Comparison of ENCODE assay signal across 9 cellular contexts in genomic region chr9:133589454-133590227, GRCh38. TPM values are rescaled to one million over a fixed set of nuclear protein-coding genes. Genes with fewer than 3 reads are reported as not detected.
DNase-seq lines count a peak whose midpoint lies in the region; ATAC-seq and TF ChIP-seq lines count a peak whose summit lies in the region.
"Had no signal": no experiment of that assay in that cellular context is flagged by ENCODE, and none has a peak within 500 bp of the region (broad histone marks: within the 10 kb centered on the region; RNA-seq: fewer than 3 reads in every experiment).

No MANE protein-coding gene starts in this region.

- H3K4me3 ChIP-seq in GM23338 (no peak overlapping the region), endodermal cell (ENCODE audit: low read length) (no peak overlapping the region)
- H3K4me3 ChIP-seq: pancreas had no signal

- H3K9me3 ChIP-seq in endodermal cell (ENCODE audit: control insufficient read depth, low read length) = no peaks in the 10 kb centered on the region
- H3K9me3 ChIP-seq: pancreas had no signal

- H3K4me1 ChIP-seq in GM23338 (ENCODE audit: insufficient read depth) = peaks cover 7% of the 10 kb centered on the region
- H3K4me1 ChIP-seq in endodermal cell (ENCODE audit: control insufficient read depth, insufficient read depth, low read length) = peaks cover 4% of the 10 kb centered on the region
- H3K4me1 ChIP-seq: pancreas had no signal

- H3K36me3 Mint-ChIP-seq in GM23338 (ENCODE audit: low read depth) (peaks cover 8% of the 10 kb centered on the region), endodermal cell (ENCODE audit: low read depth) (no peaks in the 10 kb centered on the region)
- H3K36me3 Mint-ChIP-seq in activated CD4-positive, alpha-beta T cell treated with anti-CD3 and anti-CD28 coated beads for 36 hours (ENCODE audit: low read depth) = no peaks in the 10 kb centered on the region

- no peaks in the 10 kb centered on the region for H4K20me1 ChIP-seq in GM23338 (replicated peaks; ENCODE audit: insufficient read depth)

- H2AFZ ChIP-seq in GM23338 = 0 out of 2 replicates have a peak overlapping the region, but pooled peaks have one; percentile 66

- H3K9ac ChIP-seq in endodermal cell (ENCODE audit: extremely low read depth, low read length, poor library complexity, severe bottlenecking) = no peak overlapping the region

- H3K79me2 ChIP-seq in GM23338 (replicated peaks; ENCODE audit: insufficient read depth) = no peaks in the 10 kb centered on the region

- no peaks in the 10 kb centered on the region for H3K36me3 ChIP-seq in GM23338 (ENCODE audit: insufficient read depth)
- H3K36me3 ChIP-seq in endodermal cell (ENCODE audit: control insufficient read depth, insufficient read depth, low read length) = no peaks in the 10 kb centered on the region
- H3K36me3 ChIP-seq: pancreas had no signal

- H3K9me3 Mint-ChIP-seq in GM23338 (peaks cover 14% of the 10 kb centered on the region), endodermal cell (peaks cover 2% of the 10 kb centered on the region)
- peaks cover 2% of the 10 kb centered on the region for H3K9me3 Mint-ChIP-seq in activated CD4-positive, alpha-beta T cell treated with anti-CD3 and anti-CD28 coated beads for 36 hours (ENCODE audit: low read depth)

- CTCF ChIA-PET in activated CD4-positive, alpha-beta T cell treated with anti-CD3 and anti-CD28 coated beads for 36 hours (lab: Charles Lee) = interaction anchor here (0.5 to 1.5 kb wide), 11 partner anchors 11 to 882 kb away, joined by 3 to 10 read pairs (median 4); partner anchors contain the start of gene DBH

- TF ChIP-seq CTCF in GM23338 (conservative IDR thresholded peaks at IDR 0.05; ENCODE audit: low read depth in 2 of 2) (peak; percentile 95), endodermal cell (conservative IDR thresholded peaks at IDR 0.05) (peak; percentile 87)

- H3K27ac Mint-ChIP-seq in GM23338 = no peak overlapping the region
- H3K27ac Mint-ChIP-seq in activated CD4-positive, alpha-beta T cell treated with anti-CD3 and anti-CD28 coated beads for 36 hours = no peak overlapping the region
- no peak overlapping the region for H3K27ac Mint-ChIP-seq in endodermal cell

- no peak overlapping the region for H3K4me2 ChIP-seq in GM23338

- intact Hi-C loops in activated CD4-positive, alpha-beta T cell treated with anti-CD3 and anti-CD28 coated beads for 36 hours (cut with DNase I, micrococcal nuclease) = loop anchor here (1.0 to 10.0 kb wide), 3 partner anchors 126 to 405 kb away; partner anchors contain the start of gene VAV2 (in 1 of the 2)

- DNase-seq in GM23338 (ENCODE audit: low spot score) (peak; percentile 82), endodermal cell (peak; percentile 93), NCI-H1105 treated with DMSO at 0.1 percent for 48 hours (lab: John Stamatoyannopoulos, UW) (no peak)
- peak; percentile 79 for DNase-seq in activated CD4-positive, alpha-beta T cell treated with anti-CD3 and anti-CD28 coated beads for 36 hours
- DNase-seq in stimulated activated CD4-positive, alpha-beta T cell treated with anti-CD3 and anti-CD28 coated beads, TNF-alpha, amount 100 ng/mL, for 24 hours (ENCODE audit: low read depth in 3 of 3) = peak; percentile 20 to 42 (median 25)

- H3K4me1 Mint-ChIP-seq in GM23338 (peaks cover 15% of the 10 kb centered on the region), endodermal cell (peaks cover 14% of the 10 kb centered on the region)
- H3K4me1 Mint-ChIP-seq in activated CD4-positive, alpha-beta T cell treated with anti-CD3 and anti-CD28 coated beads for 36 hours = peaks cover 3% of the 10 kb centered on the region

- 60 to 72% methylated on average over 8 to 18 of the region's 19 CpGs for WGBS in endodermal cell (ENCODE audit: insufficient coverage in 1 of 2, insufficient read length in 1 of 2), 2 experiments

- POLR2A ChIA-PET in activated CD4-positive, alpha-beta T cell treated with anti-CD3 and anti-CD28 coated beads for 36 hours (lab: Charles Lee) = no interaction called here

- peak; percentile 52 for ATAC-seq in GM23338
- ATAC-seq in activated CD4-positive, alpha-beta T cell treated with anti-CD3 and anti-CD28 coated beads for 36 hours = peak; percentile 72
- no peak for ATAC-seq in GM18498 (IDR thresholded peaks at IDR 0.05; ENCODE audit: unreplicated experiment)
- ATAC-seq in HG02678 (IDR thresholded peaks at IDR 0.05; ENCODE audit: unreplicated experiment) = no peak
- no peak for ATAC-seq in GM18520 (IDR thresholded peaks at IDR 0.05; ENCODE audit: unreplicated experiment)
- ATAC-seq: pancreas had no signal

- no peaks in the 10 kb centered on the region for H3F3A ChIP-seq in GM23338 (replicated peaks; ENCODE audit: low read depth)

- peaks cover 6% of the 10 kb centered on the region for H3K27me3 Mint-ChIP-seq in GM23338 (ENCODE audit: insufficient read depth, low read depth, poor library complexity)
- peaks cover 8% of the 10 kb centered on the region for H3K27me3 Mint-ChIP-seq in activated CD4-positive, alpha-beta T cell treated with anti-CD3 and anti-CD28 coated beads for 36 hours
- peaks cover 4% of the 10 kb centered on the region for H3K27me3 Mint-ChIP-seq in endodermal cell (ENCODE audit: insufficient read depth)

- no peaks in the 10 kb centered on the region for H3K27me3 ChIP-seq in GM23338 (ENCODE audit: insufficient read depth)
- H3K27me3 ChIP-seq in endodermal cell (ENCODE audit: control insufficient read depth, insufficient read depth, low read length, poor library complexity, severe bottlenecking) = no peaks in the 10 kb centered on the region

- H3K4me3 Mint-ChIP-seq in GM23338 (no peak overlapping the region), endodermal cell (no peak overlapping the region)
- H3K4me3 Mint-ChIP-seq in activated CD4-positive, alpha-beta T cell treated with anti-CD3 and anti-CD28 coated beads for 36 hours = no peak overlapping the region

- no peaks in the 10 kb centered on the region for H3K9me2 ChIP-seq in GM23338 (ENCODE audit: insufficient read depth)

- H3K27ac ChIP-seq in GM23338 (ENCODE audit: low read depth) (no peak overlapping the region), endodermal cell (ENCODE audit: low read depth, low read length) (no peak overlapping the region)
- H3K27ac ChIP-seq: pancreas had no signal

TF ChIP-seq in GM23338, 12 proteins besides CTCF, POLR2A, EP300 and RAD21 (continues in another document):
- TF ChIP-seq JUNB (IDR thresholded peaks at IDR 0.05; ENCODE audit: unreplicated experiment) (no peak), EZH2phosphoT487 (IDR thresholded peaks at IDR 0.05; ENCODE audit: unreplicated experiment) (no peak), REST (IDR thresholded peaks at IDR 0.05; ENCODE audit: unreplicated experiment) (no peak), NANOG (IDR thresholded peaks at IDR 0.05; ENCODE audit: borderline replicate concordance) (no peak), EZH2 (IDR thresholded peaks at IDR 0.05; ENCODE audit: low read depth, unreplicated experiment) (no peak), ETS1 (IDR thresholded peaks at IDR 0.05) (no peak)

RNA-seq across cellular contexts. Expression of gene FAM163B, which starts 19.5 kb away (rescaled TPM):
- total RNA-seq in GM23338 (2014; rRNA removed; shearing (Covaris generic)) = 0.23 and 1.3 TPM in 2 replicates
- 0.60 and 0.71 TPM in 2 replicates for polyA plus RNA-seq in GM23338 (2016; fragmentation: Nextera tagmentation; extraction: Ambion mirVana)
- total RNA-seq in activated CD4-positive, alpha-beta T cell treated with anti-CD3 and anti-CD28 coated beads for 36 hours = not detected
- not detected for total RNA-seq in endodermal cell
- polyA plus RNA-seq in endodermal cell (2013, experiment 1 of 2) = 1.4 TPM
- 1.8 TPM for polyA plus RNA-seq in endodermal cell (2013, experiment 2 of 2)
- total RNA-seq: pancreas had no signal
- polyA plus RNA-seq: pancreas had no signal

RNA-seq across cellular contexts. Expression of gene DBH, which starts 46.5 kb away (rescaled TPM):
- total RNA-seq in GM23338 (2014; rRNA removed; shearing (Covaris generic)) = 0.24 TPM in 1 of 2 replicates, not detected in the other
- polyA plus RNA-seq in GM23338 (2016; fragmentation: Nextera tagmentation; extraction: Ambion mirVana) = 0.08 and 0.26 TPM in 2 replicates
- total RNA-seq in activated CD4-positive, alpha-beta T cell treated with anti-CD3 and anti-CD28 coated beads for 36 hours = not detected
- not detected for total RNA-seq in endodermal cell
- 0.93 TPM for polyA plus RNA-seq in endodermal cell (2013, experiment 1 of 2)
- 0.99 TPM for polyA plus RNA-seq in endodermal cell (2013, experiment 2 of 2)
- total RNA-seq: pancreas had no signal

RNA-seq across cellular contexts. Expression of gene ADAMTSL2, which starts 55.1 kb away (rescaled TPM):
- 0.66 and 1.1 TPM in 2 replicates for total RNA-seq in GM23338 (2014; rRNA removed; shearing (Covaris generic))
- polyA plus RNA-seq in GM23338 (2016; fragmentation: Nextera tagmentation; extraction: Ambion mirVana) = 0.15 and 0.21 TPM in 2 replicates
- total RNA-seq in activated CD4-positive, alpha-beta T cell treated with anti-CD3 and anti-CD28 coated beads for 36 hours = under 1 TPM; 0.11 to 0.32 TPM
- total RNA-seq in endodermal cell = under 1 TPM; 0.18 to 0.93 TPM
- polyA plus RNA-seq in endodermal cell (2013, experiment 1 of 2) = 2.2 TPM
- 3.0 TPM for polyA plus RNA-seq in endodermal cell (2013, experiment 2 of 2)

Comparison
In these comparisons a context has a peak if more than half of its experiments do, and no peak if none do; other contexts are left out.
1. ATAC-seq: peak in GM23338 (single experiment) and activated CD4-positive, alpha-beta T cell treated with anti-CD3 and anti-CD28 coated beads for 36 hours (single experiment); none in GM18498 (single experiment), HG02678 (single experiment) and GM18520 (single experiment).